Comparison of ENCODE assay signal across 2 cellular contexts in the genomic region with DNA sequence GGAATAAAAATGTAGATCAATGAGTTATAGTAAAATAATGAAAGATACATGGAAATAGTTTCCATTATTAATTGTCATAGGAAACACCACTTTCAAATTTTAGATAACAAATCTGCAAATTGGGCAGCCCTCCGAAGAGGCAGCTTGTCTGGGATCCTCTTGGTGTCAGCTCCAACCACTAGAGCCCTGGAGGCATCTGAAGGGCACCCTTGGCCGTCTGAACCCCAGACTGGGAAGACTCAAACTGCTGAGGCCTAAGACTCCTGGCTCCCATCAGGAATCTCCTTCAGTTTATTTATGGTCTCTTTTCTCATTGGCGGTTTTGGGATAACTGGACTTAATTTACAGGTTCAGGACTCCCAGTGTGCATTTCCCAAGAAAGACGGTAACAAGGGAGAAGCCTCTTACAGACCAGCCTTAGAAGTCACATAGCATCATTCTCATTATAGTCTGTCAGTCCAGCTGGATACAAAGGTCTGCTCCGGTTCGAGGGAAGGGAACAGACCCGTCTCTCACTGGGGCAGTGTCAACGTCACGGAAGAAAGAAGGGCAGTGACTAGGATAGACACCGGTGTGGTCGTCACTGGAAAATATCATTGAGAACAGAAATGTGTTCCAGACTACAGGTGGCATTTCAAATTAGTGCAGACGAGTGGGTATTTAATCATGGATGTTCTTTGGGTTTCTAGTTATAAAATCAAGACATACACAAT.
TF ChIP-seq lines count a peak whose summit lies in the region.

No MANE protein-coding gene starts in this region.

TF ChIP-seq in A549, 52 proteins besides CTCF, POLR2A, EP300 and RAD21:
- TF ChIP-seq HOXB5 (CRISPR knock-in tag; IDR thresholded peaks at IDR 0.05) (no peak), RCOR1 (IDR thresholded peaks at IDR 0.05; ENCODE audit: low read depth, low read length) (no peak)

TF ChIP-seq in H1, 55 proteins besides CTCF, POLR2A, EP300 and RAD21:
- TF ChIP-seq CTBP2 (IDR thresholded peaks at IDR 0.05; ENCODE audit: borderline replicate concordance, insufficient read depth, insufficient read length, low read length) (no peak), PHF8 (conservative IDR thresholded peaks at IDR 0.05; ENCODE audit: low read depth, low read length) (no peak), SIX5 (IDR thresholded peaks at IDR 0.05; ENCODE audit: low read depth, low read length) (no peak), USF2 (IDR thresholded peaks at IDR 0.05; ENCODE audit: low read length) (no peak), BCL11A (IDR thresholded peaks at IDR 0.05; ENCODE audit: low read depth in 2 of 2, low read length in 2 of 2) (no peak), CBX8 (IDR thresholded peaks at IDR 0.05; ENCODE audit: borderline replicate concordance, low read depth, low read length) (no peak)
